In genomic region chr10:133329401-133330202, GRCh38 we compare ENCODE assay signal across 8 cellular contexts. TPM values are rescaled to one million over a fixed set of nuclear protein-coding genes. Genes with fewer than 3 reads are reported as not detected.
A peak's percentile ranks its signal among the peaks of the same experiment; 100 is the strongest.
DNase-seq lines count a peak whose midpoint lies in the region; ATAC-seq lines count a peak whose summit lies in the region.

No MANE protein-coding gene starts in this region.

- ATAC-seq in GM18520 (IDR thresholded peaks at IDR 0.05; ENCODE audit: unreplicated experiment) = peak; percentile 88
- peak; percentile 82 for ATAC-seq in HG03097 (IDR thresholded peaks at IDR 0.05; ENCODE audit: low FRiP score, unreplicated experiment)
- ATAC-seq in central memory CD8-positive, alpha-beta T cell (replicated peaks; ENCODE audit: extremely low read depth, poor library complexity, severe bottlenecking) = peak; percentile 77
- peak; percentile 96 for ATAC-seq in left lobe of liver

- no peak overlapping the region for H3K27ac Mint-ChIP-seq in central memory CD8-positive, alpha-beta T cell (ENCODE audit: low read depth)

- DNase-seq in AG08396 (ENCODE audit: low spot score) (peak; percentile 91), NCI-H2196 treated with DMSO at 0.1 percent for 48 hours (lab: John Stamatoyannopoulos, UW; ENCODE audit: unreplicated experiment) (peak; percentile 20), left lobe of liver (ENCODE audit: low spot score) (peak; percentile 85)
- peak; percentile 92 for DNase-seq in activated CD4-positive, CD25-positive, alpha-beta regulatory T cell treated with anti-CD3 and anti-CD28 coated beads, Interleukin-2, amount 50 U/mL, for 72 hours
- DNase-seq in central memory CD8-positive, alpha-beta T cell (ENCODE audit: low spot score in 2 of 2) = peak; percentile 72 to 83
- peak; percentile 91 for DNase-seq in stimulated activated CD4-positive, alpha-beta T cell treated with anti-CD3 and anti-CD28 coated beads, Interleukin-4, amount 100 ng/mL, for 1 hour

- peaks cover 5% of the 10 kb centered on the region for H3K4me1 Mint-ChIP-seq in central memory CD8-positive, alpha-beta T cell

- H3K9me3 Mint-ChIP-seq in central memory CD8-positive, alpha-beta T cell = no peaks in the 10 kb centered on the region

- peaks cover 33% of the 10 kb centered on the region for H3K27me3 Mint-ChIP-seq in central memory CD8-positive, alpha-beta T cell

- peaks cover 6% of the 10 kb centered on the region for H3K36me3 Mint-ChIP-seq in central memory CD8-positive, alpha-beta T cell (ENCODE audit: insufficient read depth)

- H3K4me3 Mint-ChIP-seq in central memory CD8-positive, alpha-beta T cell = peak overlapping the region; percentile 66

RNA-seq across cellular contexts. Expression of gene CALY, which starts 7.1 kb away (rescaled TPM):
- total RNA-seq in left lobe of liver = 0.45 TPM

RNA-seq across cellular contexts. Expression of gene PRAP1, which starts 17.6 kb away (rescaled TPM):
- 275 TPM for total RNA-seq in left lobe of liver

RNA-seq across cellular contexts. Expression of gene ZNF511, which starts 20.9 kb away (rescaled TPM):
- 30.2 TPM for total RNA-seq in left lobe of liver

RNA-seq across cellular contexts. Expression of gene TUBGCP2, which starts 20.9 kb away (rescaled TPM):
- total RNA-seq in left lobe of liver = 25.7 TPM

RNA-seq across cellular contexts. Expression of gene FUOM, which starts 28.2 kb away (rescaled TPM):
- total RNA-seq in left lobe of liver = 177 TPM

Comparison
In these comparisons a context has a peak if more than half of its experiments do, and no peak if none do; other contexts are left out.
1. Peak in every context shown above with its lines: DNase-seq and ATAC-seq.
2. DNase-seq: peak in every context shown above with its lines; median percentile 92 in activated CD4-positive, CD25-positive, alpha-beta regulatory T cell treated with anti-CD3 and anti-CD28 coated beads, Interleukin-2, amount 50 U/mL, for 72 hours; 91 in AG08396; 91 in stimulated activated CD4-positive, alpha-beta T cell treated with anti-CD3 and anti-CD28 coated beads, Interleukin-4, amount 100 ng/mL, for 1 hour; 85 in left lobe of liver; 78 in central memory CD8-positive, alpha-beta T cell; 20 in NCI-H2196 treated with DMSO at 0.1 percent for 48 hours.